11 cellular contexts compared by ENCODE assay signal in the genomic region with DNA sequence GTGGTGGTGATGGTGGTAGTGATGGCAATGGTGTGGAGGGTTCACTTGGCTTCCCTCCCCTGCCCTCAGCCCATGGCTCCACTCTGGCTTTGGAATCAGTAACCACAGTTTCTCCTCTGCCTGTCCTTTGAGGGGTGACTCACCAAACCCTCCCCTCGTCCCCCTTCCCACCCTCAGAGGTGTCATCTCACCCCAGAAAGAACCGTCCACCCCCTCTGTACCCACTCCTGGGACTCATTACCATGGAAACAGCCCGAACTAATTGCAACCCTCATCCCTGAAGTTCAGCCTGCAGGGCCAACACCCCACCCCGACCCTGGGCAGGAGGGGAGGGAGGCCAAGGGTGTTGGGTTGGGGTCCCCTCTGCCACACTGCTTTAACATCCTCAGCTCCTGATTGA. TPM values are rescaled to one million over a fixed set of nuclear protein-coding genes. Genes with fewer than 3 reads are reported as not detected.
DNase-seq lines count a peak whose midpoint lies in the region; ATAC-seq and TF ChIP-seq lines count a peak whose summit lies in the region.
"Had no signal": no experiment of that assay in that cellular context is flagged by ENCODE, and none has a peak within 500 bp of the region (broad histone marks: within the 10 kb centered on the region; RNA-seq: fewer than 3 reads in every experiment).

No MANE protein-coding gene starts in this region.

- DNase-seq in EH (ENCODE audit: low read depth), result peak; percentile 63
- peak; percentile 14 for DNase-seq in adipocyte (ENCODE audit: low read depth)
- no peak for DNase-seq in gastrocnemius medialis
- DNase-seq in T-helper 17 cell, result no peak

- H3K9ac ChIP-seq in adipocyte (ENCODE audit: low read length) (peak overlapping the region; percentile 69), iPS-15b (ENCODE audit: low read depth, low read length) (peak overlapping the region; percentile 61)

- no peak for TF ChIP-seq POLR2A in gastrocnemius medialis (IDR thresholded peaks at IDR 0.05)

- H3K27ac Mint-ChIP-seq in T-helper 17 cell, result no peak overlapping the region

- H3K27me3 Mint-ChIP-seq in T-helper 17 cell, result peaks cover 15% of the 10 kb centered on the region

- no peak overlapping the region for H3K4me3 Mint-ChIP-seq in T-helper 17 cell

- H3K36me3 ChIP-seq in adipocyte (ENCODE audit: control insufficient read depth, insufficient read depth, low read length, severe bottlenecking) (peaks cover 92% of the 10 kb centered on the region), iPS-15b (ENCODE audit: control insufficient read depth, insufficient read depth, low read length) (peaks cover 19% of the 10 kb centered on the region), gastrocnemius medialis (peaks cover 0 to 7% of the 10 kb centered on the region in 2 donors)

- H3K36me3 Mint-ChIP-seq in T-helper 17 cell (ENCODE audit: low read depth), result peaks cover 2% of the 10 kb centered on the region

- H3K4me1 ChIP-seq in adipocyte (ENCODE audit: control insufficient read depth, insufficient read depth, low read length) (peaks cover 63% of the 10 kb centered on the region), iPS-15b (ENCODE audit: control insufficient read depth, insufficient read depth, low read length) (peaks cover 18% of the 10 kb centered on the region), gastrocnemius medialis (peaks cover 24 to 34% of the 10 kb centered on the region in 2 donors)

- no peak overlapping the region for H3K4me3 ChIP-seq in adipocyte (ENCODE audit: low read length)
- peak overlapping the region; percentile 82 for H3K4me3 ChIP-seq in iPS-15b (ENCODE audit: low read depth, low read length)
- peak overlapping the region in 1 of 4 donors; percentile 21 for H3K4me3 ChIP-seq in gastrocnemius medialis

- peaks cover 4% of the 10 kb centered on the region for H3K4me1 Mint-ChIP-seq in T-helper 17 cell
- H3K4me1 Mint-ChIP-seq: central memory CD8-positive, alpha-beta T cell had no signal

- TF ChIP-seq CTCF in gastrocnemius medialis (IDR thresholded peaks at IDR 0.05 in 4 of 5, conservative IDR thresholded peaks at IDR 0.05 in 1 of 5), result no peak

- H3K27me3 ChIP-seq in adipocyte (replicated peaks; ENCODE audit: control insufficient read depth, insufficient read depth, low read length), result no peaks in the 10 kb centered on the region
- no peaks in the 10 kb centered on the region for H3K27me3 ChIP-seq in iPS-15b (ENCODE audit: control insufficient read depth, insufficient read depth, low read length)
- H3K27me3 ChIP-seq in gastrocnemius medialis, result no peaks in the 10 kb centered on the region

- H3K9me3 ChIP-seq in adipocyte (ENCODE audit: control insufficient read depth, low read length), result no peaks in the 10 kb centered on the region
- no peaks in the 10 kb centered on the region for H3K9me3 ChIP-seq in iPS-15b (ENCODE audit: control insufficient read depth, insufficient read depth, low read length)
- no peaks in the 10 kb centered on the region for H3K9me3 ChIP-seq in gastrocnemius medialis
- H3K9me3 ChIP-seq in T-helper 17 cell (ENCODE audit: control insufficient read depth, low read length, poor library complexity, severe bottlenecking), result no peaks in the 10 kb centered on the region

- H3K27ac ChIP-seq in gastrocnemius medialis, result peak overlapping the region; percentile 72 to 82 (median 77)
- H3K27ac ChIP-seq: HL-60 had no signal

- in situ Hi-C loops in gastrocnemius medialis (cut with MboI; ENCODE audit: low sequenced_read_pairs in 4 of 4), result no loop called here

- no peak for ATAC-seq in gastrocnemius medialis
- ATAC-seq in HG02763 (IDR thresholded peaks at IDR 0.05; ENCODE audit: unreplicated experiment), result no peak
- ATAC-seq in HG03521 (IDR thresholded peaks at IDR 0.05; ENCODE audit: unreplicated experiment), result no peak
- ATAC-seq in GM18511 (IDR thresholded peaks at IDR 0.05; ENCODE audit: unreplicated experiment), result no peak
- no peak for ATAC-seq in T-helper 17 cell

- intact Hi-C loops in gastrocnemius medialis (cut with DNase I; ENCODE audit: low total_unique reads), result loop anchor here (2.0 kb wide), 2 partner anchors 25 kb away; no protein-coding TSS in a partner anchor

RNA-seq across cellular contexts. Expression of gene PHLDB1, which starts 26.6 kb away (rescaled TPM):
- 10 to 100 TPM; 16.5 to 35.7 (median 22.7) TPM for total RNA-seq in gastrocnemius medialis
- 1 to 10 TPM; 1.8 to 2.6 TPM for total RNA-seq in T-helper 17 cell

RNA-seq across cellular contexts. Expression of gene TREH, which starts 45.5 kb away (rescaled TPM):
- total RNA-seq in gastrocnemius medialis (not detected), T-helper 17 cell (not detected)
- total RNA-seq: omental fat pad had no signal

Comparison
In these comparisons a context has a peak if more than half of its experiments do, and no peak if none do; other contexts are left out.
1. DNase-seq: peak in EH (single experiment) and adipocyte (single experiment); none in gastrocnemius medialis (0 of 2) and T-helper 17 cell (0 of 3).
2. RNA of gene PHLDB1, which starts 26.6 kb away (total RNA-seq): 16.5 to 35.7 TPM in gastrocnemius medialis; 1.8 to 2.6 TPM in T-helper 17 cell; every median in the first group is over 4 times any median in the second.